ENCODE assay signal across 1 cellular context in genomic region chr17:676060-676745, GRCh38.
TF ChIP-seq lines count a peak whose summit lies in the region.

No MANE protein-coding gene starts in this region.

TF ChIP-seq in endothelial cell of umbilical vein, 7 proteins besides CTCF, POLR2A, EP300 and RAD21:
- TF ChIP-seq GATA2 (IDR thresholded peaks at IDR 0.05; ENCODE audit: insufficient read depth, insufficient read length, low read depth, low read length) (no peak), FOS (IDR thresholded peaks at IDR 0.05; ENCODE audit: borderline replicate concordance, insufficient read depth, low read length) (no peak), POLR2AphosphoS5 (IDR thresholded peaks at IDR 0.05; ENCODE audit: insufficient read depth, low read depth, low read length) (no peak), EZH2 (IDR thresholded peaks at IDR 0.05; ENCODE audit: borderline replicate concordance, low read depth, low read length, severe bottlenecking) (no peak), JUN (IDR thresholded peaks at IDR 0.05; ENCODE audit: borderline replicate concordance, insufficient read depth, insufficient read length, low read depth) (no peak), MAX (IDR thresholded peaks at IDR 0.05; ENCODE audit: insufficient read depth, insufficient read length) (no peak), MYC (IDR thresholded peaks at IDR 0.05; ENCODE audit: low read depth, low read length) (no peak)
